In genomic region chr2:109497911-109498870, GRCh38 we compare ENCODE assay signal across 16 cellular contexts.
DNase-seq lines count a peak whose midpoint lies in the region; ATAC-seq and TF ChIP-seq lines count a peak whose summit lies in the region.
"Had no signal": no experiment of that assay in that cellular context is flagged by ENCODE, and none has a peak within 500 bp of the region (broad histone marks: within the 10 kb centered on the region; RNA-seq: fewer than 3 reads in every experiment).

No MANE protein-coding gene starts in this region.

- no peak overlapping the region for H3K9ac ChIP-seq in mucosa of rectum (ENCODE audit: low read depth in 1 of 2, low read length in 2 of 2)
- H3K9ac ChIP-seq: parathyroid adenoma had no signal

- H3K27me3 ChIP-seq in AG04450 (ENCODE audit: control insufficient read depth, insufficient read depth, low read length) (no peaks in the 10 kb centered on the region), mucosa of rectum (ENCODE audit: control insufficient read depth in 2 of 2, insufficient read depth in 2 of 2, low read length in 2 of 2) (no peaks in the 10 kb centered on the region), tibial nerve (no peaks in the 10 kb centered on the region)
- H3K27me3 ChIP-seq: vagina had no signal

- H3K4me1 ChIP-seq in mucosa of rectum (ENCODE audit: control insufficient read depth in 2 of 2, insufficient read depth in 2 of 2, low read length in 2 of 2) (peaks cover 37 to 56% of the 10 kb centered on the region in 2 donors), tibial nerve (no peaks in the 10 kb centered on the region)
- H3K4me1 ChIP-seq: HAP-1, parathyroid adenoma had no signal

- no peak for TF ChIP-seq EP300 in tibial nerve (IDR thresholded peaks at IDR 0.05)

- H3K27ac ChIP-seq in AG04450 (ENCODE audit: low read depth, low read length) (peak overlapping the region; percentile 78), mucosa of rectum (ENCODE audit: low read depth in 2 of 2, low read length in 2 of 2) (peak overlapping the region; percentile 17 to 66), tibial nerve (no peak overlapping the region)
- H3K27ac ChIP-seq: lower lobe of right lung, parathyroid adenoma, vagina had no signal

- WGBS in tibial nerve, 2 donors: 60 to 62% methylated on average over 11 to 19 of the region's 19 CpGs

- no peak overlapping the region for H3K4me3 ChIP-seq in AG04450 (ENCODE audit: low read depth, low read length)
- no peak overlapping the region for H3K4me3 ChIP-seq in mucosa of rectum (ENCODE audit: low read length in 2 of 2)
- no peak overlapping the region for H3K4me3 ChIP-seq in tibial nerve
- H3K4me3 ChIP-seq: HAP-1, lower lobe of right lung, vagina had no signal

- no peak for TF ChIP-seq CTCF in AG04450 (IDR thresholded peaks at IDR 0.05; ENCODE audit: low read depth, low read length)
- TF ChIP-seq CTCF in tibial nerve (IDR thresholded peaks at IDR 0.05): no peak

- H3K36me3 ChIP-seq in mucosa of rectum (ENCODE audit: control insufficient read depth in 2 of 2, insufficient read depth in 2 of 2, low read length in 2 of 2) (peaks cover 0 to 3% of the 10 kb centered on the region in 2 donors), tibial nerve (peaks cover 0 to 8% (median 0%) of the 10 kb centered on the region in 3 donors)
- H3K36me3 ChIP-seq: HAP-1, lower lobe of right lung, vagina had no signal

- no peak for TF ChIP-seq POLR2A in tibial nerve (IDR thresholded peaks at IDR 0.05)

- DNase-seq in AG04450 (ENCODE audit: low read depth, low spot score) (no peak), G401 (ENCODE audit: low spot score) (peak; percentile 93), OCI-M2 (lab: John Stamatoyannopoulos, UW; ENCODE audit: unreplicated experiment) (no peak), tibial nerve (ENCODE audit: low spot score in 2 of 2) (no peak)
- DNase-seq: activated CD4-positive, alpha-beta T cell treated with anti-CD3 and anti-CD28 coated beads, Interleukin-2, amount 50 U/mL, for 48 hours; lower lobe of right lung; stimulated activated CD4-positive, alpha-beta T cell treated with anti-CD3 and anti-CD28 coated beads, Interleukin-1b, Interleukin-23, amount 100 ng/mL, for 48 hours; T-helper 9 cell had no signal

- H3K9me3 ChIP-seq in AG04450 (ENCODE audit: control insufficient read depth, insufficient read depth, low read length) (no peaks in the 10 kb centered on the region; the same call in 1 of the 2 replicates), mucosa of rectum (ENCODE audit: control insufficient read depth in 2 of 2, low read length in 2 of 2) (no peaks in the 10 kb centered on the region), tibial nerve (no peaks in the 10 kb centered on the region)
- H3K9me3 ChIP-seq: HAP-1, lower lobe of right lung, vagina had no signal

- CTCF ChIA-PET in AG04450 (lab: Charles Lee): interaction anchor here (4.8 kb wide), 1 partner anchor 12 kb away, joined by 38 read pairs; no protein-coding TSS in a partner anchor

- ATAC-seq in SK-N-SH treated with all-trans-retinoic acid at 6 μM for 48 hours (peak; percentile 7), GM18868 (IDR thresholded peaks at IDR 0.05; ENCODE audit: unreplicated experiment) (no peak), HG03175 (IDR thresholded peaks at IDR 0.05; ENCODE audit: unreplicated experiment) (no peak)
- ATAC-seq: activated T-helper 17 cell treated with anti-CD3 and anti-CD28 coated beads, Interleukin-2, amount 50 U/mL, for 72 hours had no signal

- in situ Hi-C loops in G401 (cut with HindIII; ENCODE audit: low sequenced_read_pairs): no loop called here

- POLR2A ChIA-PET in AG04450 (lab: Yijun Ruan, JAX): interaction anchor here (0.6 to 1.6 kb wide), 5 partner anchors 9 to 281 kb away, joined by 3 to 7 read pairs (median 3); no protein-coding TSS in a partner anchor

TF ChIP-seq in SK-N-SH treated with all-trans-retinoic acid at 6 μM for 48 hours, 23 proteins besides CTCF, POLR2A, EP300 and RAD21:
- TF ChIP-seq POU6F1 (CRISPR knock-in tag; IDR thresholded peaks at IDR 0.05; ENCODE audit: borderline replicate concordance, low read depth) (no peak), BACH2 (CRISPR knock-in tag; IDR thresholded peaks at IDR 0.05; ENCODE audit: borderline replicate concordance) (no peak), ZNF8 (CRISPR knock-in tag; IDR thresholded peaks at IDR 0.05) (no peak), ZNF70 (CRISPR knock-in tag; IDR thresholded peaks at IDR 0.05) (no peak), ZNF565 (CRISPR knock-in tag; conservative IDR thresholded peaks at IDR 0.05; ENCODE audit: low read depth) (no peak), RARB (CRISPR knock-in tag; IDR thresholded peaks at IDR 0.05) (no peak), CREB5 (CRISPR knock-in tag; IDR thresholded peaks at IDR 0.05; ENCODE audit: low read depth) (no peak), ESRRG (CRISPR knock-in tag; IDR thresholded peaks at IDR 0.05) (no peak), ZFP3 (CRISPR knock-in tag; IDR thresholded peaks at IDR 0.05) (no peak), CSRNP3 (CRISPR knock-in tag; IDR thresholded peaks at IDR 0.05) (no peak), SNAI2 (CRISPR knock-in tag; IDR thresholded peaks at IDR 0.05) (no peak), ZFP30 (CRISPR knock-in tag; IDR thresholded peaks at IDR 0.05) (no peak), OSR1 (CRISPR knock-in tag; IDR thresholded peaks at IDR 0.05) (no peak), ARNTL (CRISPR knock-in tag; IDR thresholded peaks at IDR 0.05; ENCODE audit: borderline replicate concordance, low read depth) (no peak), PPARA (CRISPR knock-in tag; IDR thresholded peaks at IDR 0.05; ENCODE audit: borderline replicate concordance) (no peak)

Comparison
In these comparisons a context has a peak if more than half of its experiments do, and no peak if none do; other contexts are left out.
1. H3K27ac ChIP-seq: peak in AG04450 (single experiment) and mucosa of rectum (2 of 2); none in tibial nerve (0 of 4).